Comparison of ENCODE assay signal across 33 cellular contexts in the genomic region with DNA sequence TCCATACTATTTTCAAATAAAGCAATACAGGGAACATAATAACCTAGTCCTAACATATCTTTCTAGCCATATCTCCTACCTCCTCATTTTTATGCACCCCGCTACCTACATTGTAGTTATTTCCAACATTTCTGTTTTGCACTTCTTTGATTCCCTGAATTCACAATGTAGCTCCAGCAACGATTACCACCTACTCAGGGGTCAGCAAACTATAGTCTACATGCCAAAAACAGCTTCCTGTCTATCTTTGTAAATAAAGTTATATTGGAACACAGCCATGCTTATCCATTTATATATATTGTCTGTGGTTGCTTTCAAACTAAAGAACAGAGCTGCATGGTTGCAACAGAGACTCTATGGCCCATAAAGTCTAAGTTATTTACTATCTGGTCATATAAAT. TPM values are rescaled to one million over a fixed set of nuclear protein-coding genes. Genes with fewer than 3 reads are reported as not detected.
DNase-seq lines count a peak whose midpoint lies in the region; ATAC-seq, FAIRE-seq and TF ChIP-seq lines count a peak whose summit lies in the region.
"Had no signal": no experiment of that assay in that cellular context is flagged by ENCODE, and none has a peak within 500 bp of the region (broad histone marks: within the 10 kb centered on the region; RNA-seq: fewer than 3 reads in every experiment).

No MANE protein-coding gene starts in this region.

- H3K36me3 Mint-ChIP-seq in activated CD8-positive, alpha-beta T cell treated with anti-CD3 and anti-CD28 coated beads for 36 hours (ENCODE audit: low read depth), result peaks cover 15% of the 10 kb centered on the region
- H3K36me3 Mint-ChIP-seq in activated CD8-positive, alpha-beta T cell treated with anti-CD3 and anti-CD28 coated beads, Interleukin-2, amount 10 ng/mL, durations not matched to agents 7 days and 5 days (ENCODE audit: low read depth), result peaks cover 8% of the 10 kb centered on the region
- H3K36me3 Mint-ChIP-seq in immature natural killer cell, result no peaks in the 10 kb centered on the region
- H3K36me3 Mint-ChIP-seq: activated naive CD4-positive, alpha-beta T cell treated with anti-CD3 and anti-CD28 coated beads, Interleukin-2, amount 50 U/mL, for 72 hours; natural killer cell treated with Interleukin-12 subunit alpha and Interleukin-12 subunit beta and Interleukin-15 and Interleukin-18, amount 100 ng/mL, for 72 hours; WTC11 had no signal

- intact Hi-C loops in activated CD8-positive, alpha-beta T cell treated with anti-CD3 and anti-CD28 coated beads for 36 hours (cut with micrococcal nuclease), result no loop called here
- intact Hi-C loops in tibial artery (cut with DNase I; ENCODE audit: low total_unique reads) (no loop called here), kidney (cut with DNase I) (no loop called here)

- peak overlapping the region; percentile 15; the same call in 1 of the 2 replicates for H3K27ac ChIP-seq in VCaP
- peak overlapping the region; percentile 14 to 43 for H3K27ac ChIP-seq in tibial artery
- no peak overlapping the region for H3K27ac ChIP-seq in brain microvascular endothelial cell
- no peak overlapping the region for H3K27ac ChIP-seq in kidney (ENCODE audit: low read depth in 2 of 2, low read length in 2 of 2)
- H3K27ac ChIP-seq: gastroesophageal sphincter, hepatocyte, left lung, PC-9 had no signal

- CTCF ChIA-PET in activated CD8-positive, alpha-beta T cell treated with anti-CD3 and anti-CD28 coated beads for 36 hours (lab: Charles Lee), result no interaction called here
- CTCF ChIA-PET in activated CD8-positive, alpha-beta T cell treated with anti-CD3 and anti-CD28 coated beads, Interleukin-2, amount 10 ng/mL, durations not matched to agents 7 days and 5 days (lab: Charles Lee), result interaction anchor here (1.2 to 2.5 kb wide), 3 partner anchors 10 to 182 kb away, joined by 3 to 5 read pairs (median 3); no protein-coding TSS in a partner anchor

- no peak overlapping the region for H3K4me3 Mint-ChIP-seq in activated CD8-positive, alpha-beta T cell treated with anti-CD3 and anti-CD28 coated beads for 36 hours
- no peak overlapping the region for H3K4me3 Mint-ChIP-seq in activated CD8-positive, alpha-beta T cell treated with anti-CD3 and anti-CD28 coated beads, Interleukin-2, amount 10 ng/mL, durations not matched to agents 7 days and 5 days
- peak overlapping the region in 3 of 5 donors; percentile 5 to 39 (median 33) for H3K4me3 Mint-ChIP-seq in immature natural killer cell
- H3K4me3 Mint-ChIP-seq: natural killer cell treated with Interleukin-12 subunit alpha and Interleukin-12 subunit beta and Interleukin-15 and Interleukin-18, amount 100 ng/mL, for 72 hours; WTC11 had no signal

- in situ Hi-C loops in brain microvascular endothelial cell (cut with HindIII; ENCODE audit: low pct_ligation_motif_present, low sequenced_read_pairs), result no loop called here

- no peak for ATAC-seq in activated CD8-positive, alpha-beta T cell treated with anti-CD3 and anti-CD28 coated beads for 36 hours
- no peak for ATAC-seq in activated CD8-positive, alpha-beta T cell treated with anti-CD3 and anti-CD28 coated beads, Interleukin-2, amount 10 ng/mL, durations not matched to agents 7 days and 5 days
- ATAC-seq: activated naive CD4-positive, alpha-beta T cell treated with anti-CD3 and anti-CD28 coated beads, Interleukin-2, amount 50 U/mL, for 72 hours; gastroesophageal sphincter; HCT116; left lung; natural killer cell treated with Interleukin-12 subunit alpha and Interleukin-12 subunit beta and Interleukin-15 and Interleukin-18, amount 100 ng/mL, for 72 hours; WTC11 had no signal

- no peaks in the 10 kb centered on the region for H3K9me3 Mint-ChIP-seq in activated CD8-positive, alpha-beta T cell treated with anti-CD3 and anti-CD28 coated beads for 36 hours
- H3K9me3 Mint-ChIP-seq in activated CD8-positive, alpha-beta T cell treated with anti-CD3 and anti-CD28 coated beads, Interleukin-2, amount 10 ng/mL, durations not matched to agents 7 days and 5 days (ENCODE audit: insufficient read depth), result no peaks in the 10 kb centered on the region
- H3K9me3 Mint-ChIP-seq in immature natural killer cell, result no peaks in the 10 kb centered on the region
- H3K9me3 Mint-ChIP-seq: activated naive CD4-positive, alpha-beta T cell treated with anti-CD3 and anti-CD28 coated beads, Interleukin-2, amount 50 U/mL, for 72 hours; natural killer cell treated with Interleukin-12 subunit alpha and Interleukin-12 subunit beta and Interleukin-15 and Interleukin-18, amount 100 ng/mL, for 72 hours; WTC11 had no signal

- FAIRE-seq in kidney (lab: Jason Lieb, UNC), result no peak
- FAIRE-seq: astrocyte had no signal

- no peak for TF ChIP-seq CTCF in activated CD8-positive, alpha-beta T cell treated with anti-CD3 and anti-CD28 coated beads for 36 hours (IDR thresholded peaks at IDR 0.05)
- TF ChIP-seq CTCF in VCaP (conservative IDR thresholded peaks at IDR 0.05) (no peak), tibial artery (IDR thresholded peaks at IDR 0.05) (no peak), brain microvascular endothelial cell (IDR thresholded peaks at IDR 0.05; ENCODE audit: low read depth, low read length, missing control alignments) (no peak), kidney (IDR thresholded peaks at IDR 0.05; ENCODE audit: borderline replicate concordance, extremely low read depth, insufficient read depth) (no peak)

- H3K9ac ChIP-seq in kidney (ENCODE audit: low read length in 2 of 2), result no peak overlapping the region

- H3K4me3 ChIP-seq in tibial artery (no peak overlapping the region), brain microvascular endothelial cell (ENCODE audit: low read depth, low read length) (no peak overlapping the region), kidney (ENCODE audit: low read length in 2 of 2) (no peak overlapping the region)
- H3K4me3 ChIP-seq: gastroesophageal sphincter, hepatocyte, left lung, ovary, PC-9, skin epidermis had no signal

- H3K4me1 ChIP-seq in tibial artery (peaks cover 0 to 76% (median 41%) of the 10 kb centered on the region in 4 donors), kidney (ENCODE audit: control insufficient read depth in 1 of 2, insufficient read depth in 1 of 2, low read depth in 1 of 2, low read length in 2 of 2) (peaks cover 2 to 29% of the 10 kb centered on the region in 2 donors)

- no peak for DNase-seq in activated CD8-positive, alpha-beta T cell treated with anti-CD3 and anti-CD28 coated beads for 36 hours
- no peak for DNase-seq in activated CD8-positive, alpha-beta T cell treated with anti-CD3 and anti-CD28 coated beads, Interleukin-2, amount 10 ng/mL, durations not matched to agents 7 days and 5 days
- DNase-seq in immature natural killer cell (no peak), tibial artery (no peak), brain microvascular endothelial cell (no peak), DMS153 treated with DMSO at 0.1 percent for 48 hours (lab: John Stamatoyannopoulos, UW; ENCODE audit: unreplicated experiment) (no peak), kidney (no peak)
- DNase-seq: 8988T; activated CD4-positive, alpha-beta T cell treated with anti-CD3 and anti-CD28 coated beads, Interleukin-2, amount 50 U/mL, for 48 hours; activated CD8-positive, alpha-beta memory T cell treated with anti-CD3 and anti-CD28 coated beads, Interleukin-2, amount 50 U/mL, for 48 hours; caudate nucleus; DMS79; GDM1; IMR-90; left lung; NCI-H1092 treated with DMSO at 0.1 percent for 48 hours; NCI-H1930; NCI-H524 treated with DMSO at 0.1 percent for 48 hours; NK-92 treated with Interleukin-12 subunit alpha and Interleukin-12 subunit beta, amount 100 ng/mL, for 24 hours; ovary; PC-9; retina; Right ventricle myocardium superior; T-helper 9 cell had no signal

- H3K27me3 Mint-ChIP-seq in activated CD8-positive, alpha-beta T cell treated with anti-CD3 and anti-CD28 coated beads for 36 hours, result no peaks in the 10 kb centered on the region
- no peaks in the 10 kb centered on the region for H3K27me3 Mint-ChIP-seq in activated CD8-positive, alpha-beta T cell treated with anti-CD3 and anti-CD28 coated beads, Interleukin-2, amount 10 ng/mL, durations not matched to agents 7 days and 5 days (ENCODE audit: low read depth)
- no peaks in the 10 kb centered on the region for H3K27me3 Mint-ChIP-seq in immature natural killer cell (ENCODE audit: low read depth in 3 of 3)
- H3K27me3 Mint-ChIP-seq: natural killer cell treated with Interleukin-12 subunit alpha and Interleukin-12 subunit beta and Interleukin-15 and Interleukin-18, amount 100 ng/mL, for 72 hours had no signal

- peaks cover 84% of the 10 kb centered on the region for H3K4me1 Mint-ChIP-seq in activated CD8-positive, alpha-beta T cell treated with anti-CD3 and anti-CD28 coated beads for 36 hours (ENCODE audit: low read depth)
- peaks cover 74% of the 10 kb centered on the region for H3K4me1 Mint-ChIP-seq in activated CD8-positive, alpha-beta T cell treated with anti-CD3 and anti-CD28 coated beads, Interleukin-2, amount 10 ng/mL, durations not matched to agents 7 days and 5 days (ENCODE audit: low read depth)
- peaks cover 82 to 97% of the 10 kb centered on the region in 2 donors for H3K4me1 Mint-ChIP-seq in immature natural killer cell

- H3K36me3 ChIP-seq in tibial artery, result no peaks in the 10 kb centered on the region
- H3K36me3 ChIP-seq in brain microvascular endothelial cell (replicated peaks), result no peaks in the 10 kb centered on the region
- H3K36me3 ChIP-seq in kidney (ENCODE audit: control insufficient read depth in 1 of 2, insufficient read depth in 2 of 2, low read length in 2 of 2), result no peaks in the 10 kb centered on the region
- H3K36me3 ChIP-seq: gastroesophageal sphincter, left lung, ovary had no signal

- H3K27ac Mint-ChIP-seq in activated CD8-positive, alpha-beta T cell treated with anti-CD3 and anti-CD28 coated beads for 36 hours, result peak overlapping the region; percentile 43
- H3K27ac Mint-ChIP-seq in activated CD8-positive, alpha-beta T cell treated with anti-CD3 and anti-CD28 coated beads, Interleukin-2, amount 10 ng/mL, durations not matched to agents 7 days and 5 days, result no peak overlapping the region
- H3K27ac Mint-ChIP-seq in immature natural killer cell, result peak overlapping the region in 1 of 6 donors; percentile 2
- H3K27ac Mint-ChIP-seq: activated naive CD4-positive, alpha-beta T cell treated with anti-CD3 and anti-CD28 coated beads, Interleukin-2, amount 50 U/mL, for 72 hours had no signal

- POLR2A ChIA-PET in activated CD8-positive, alpha-beta T cell treated with anti-CD3 and anti-CD28 coated beads for 36 hours (lab: Charles Lee), result interaction anchor here (1.3 kb wide), 1 partner anchor 15 kb away, joined by 5 read pairs; no protein-coding TSS in a partner anchor
- POLR2A ChIA-PET in activated CD8-positive, alpha-beta T cell treated with anti-CD3 and anti-CD28 coated beads, Interleukin-2, amount 10 ng/mL, durations not matched to agents 7 days and 5 days (lab: Charles Lee), result no interaction called here

- no peaks in the 10 kb centered on the region for H3K27me3 ChIP-seq in tibial artery
- no peaks in the 10 kb centered on the region for H3K27me3 ChIP-seq in brain microvascular endothelial cell (replicated peaks)
- H3K27me3 ChIP-seq: gastroesophageal sphincter, hepatocyte, left lung, ovary had no signal

- H3K9me3 ChIP-seq in tibial artery (no peaks in the 10 kb centered on the region), kidney (ENCODE audit: control insufficient read depth in 1 of 2, low read length in 2 of 2) (no peaks in the 10 kb centered on the region)
- H3K9me3 ChIP-seq: gastroesophageal sphincter, left lung, ovary had no signal

RNA-seq across cellular contexts. Expression of a gene that starts 16.7 kb away (rescaled TPM):
- total RNA-seq in activated CD8-positive, alpha-beta T cell treated with anti-CD3 and anti-CD28 coated beads for 36 hours, result 100 to 1,000 TPM in 1 of 2 experiments, 10 to 100 TPM in 1; 97.5 to 101 TPM
- total RNA-seq in activated CD8-positive, alpha-beta T cell treated with anti-CD3 and anti-CD28 coated beads, Interleukin-2, amount 10 ng/mL, durations not matched to agents 7 days and 5 days, result 100 to 1,000 TPM; 107 to 109 TPM
- polyA plus RNA-seq in immature natural killer cell, result 10 to 100 TPM in 2 of 3 donors, 1 to 10 TPM in 1; 7.6 to 44.0 (median 18.6) TPM
- total RNA-seq in kidney, result 96.4 TPM
- polyA plus RNA-seq in kidney (ENCODE audit: insufficient read depth, low read depth, low replicate concordance), result 14.5 TPM

Comparison
In these comparisons a context has a peak if more than half of its experiments do, and no peak if none do; other contexts are left out.
1. H3K4me3 Mint-ChIP-seq: peak in immature natural killer cell (3 of 5); none in activated CD8-positive, alpha-beta T cell treated with anti-CD3 and anti-CD28 coated beads for 36 hours (single experiment) and activated CD8-positive, alpha-beta T cell treated with anti-CD3 and anti-CD28 coated beads, Interleukin-2, amount 10 ng/mL, durations not matched to agents 7 days and 5 days (single experiment).
2. H3K27ac ChIP-seq: peak in VCaP (single experiment) and tibial artery (2 of 2); none in brain microvascular endothelial cell (single experiment) and kidney (0 of 2).